In the genomic region with DNA sequence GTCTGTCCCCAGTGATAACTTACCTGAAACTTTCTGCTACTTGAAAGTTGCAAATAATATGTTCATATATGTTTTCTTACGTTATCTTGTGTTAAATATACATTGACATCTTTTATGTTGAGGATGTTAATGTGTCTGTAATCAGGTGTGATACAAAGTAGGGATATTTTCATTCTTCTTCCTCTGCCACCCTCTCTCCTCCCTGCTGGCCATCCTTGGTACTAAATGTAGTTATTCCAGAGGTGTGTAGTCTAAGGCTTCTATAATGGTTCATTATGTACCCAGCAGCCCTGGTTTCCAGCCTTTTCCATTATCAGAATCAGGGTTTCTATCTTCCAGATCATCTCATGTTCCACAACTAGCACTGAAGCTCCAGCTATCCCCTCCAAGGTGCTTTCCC, we compare ENCODE assay signal across 15 cellular contexts.
DNase-seq lines count a peak whose midpoint lies in the region; ATAC-seq and TF ChIP-seq lines count a peak whose summit lies in the region.
"Had no signal": no experiment of that assay in that cellular context is flagged by ENCODE, and none has a peak within 500 bp of the region (broad histone marks: within the 10 kb centered on the region; RNA-seq: fewer than 3 reads in every experiment).

No MANE protein-coding gene starts in this region.

- H3K27ac Mint-ChIP-seq in WTC11 = no peak overlapping the region
- H3K27ac Mint-ChIP-seq in mesothelial cell of epicardium = no peak overlapping the region
- H3K27ac Mint-ChIP-seq: CD4-positive, alpha-beta memory T cell had no signal

- H3K4me3 Mint-ChIP-seq in WTC11 = no peak overlapping the region
- no peak overlapping the region for H3K4me3 Mint-ChIP-seq in mesothelial cell of epicardium
- H3K4me3 Mint-ChIP-seq: CD4-positive, alpha-beta memory T cell; IgD-negative memory B cell had no signal

- POLR2A ChIA-PET in WTC11 (lab: Charles Lee) = no interaction called here

- ATAC-seq in HG02885 (IDR thresholded peaks at IDR 0.05; ENCODE audit: poor library complexity, unreplicated experiment) (peak; percentile 39), WTC11 (peak; percentile 70), GM21737 (IDR thresholded peaks at IDR 0.05; ENCODE audit: unreplicated experiment) (no peak)

- no peaks in the 10 kb centered on the region for H3K4me1 Mint-ChIP-seq in WTC11
- H3K4me1 Mint-ChIP-seq in mesothelial cell of epicardium = no peaks in the 10 kb centered on the region
- H3K4me1 Mint-ChIP-seq: CD4-positive, alpha-beta memory T cell; IgD-negative memory B cell had no signal

- no peaks in the 10 kb centered on the region for H3K27me3 Mint-ChIP-seq in WTC11 (ENCODE audit: low read depth)
- H3K27me3 Mint-ChIP-seq in mesothelial cell of epicardium (ENCODE audit: low read depth) = no peaks in the 10 kb centered on the region
- H3K27me3 Mint-ChIP-seq: CD4-positive, alpha-beta memory T cell; IgD-negative memory B cell had no signal

- CTCF ChIA-PET in WTC11 (lab: Charles Lee) = no interaction called here

- DNase-seq in DMS 273 (lab: John Stamatoyannopoulos, UW; ENCODE audit: unreplicated experiment) (peak; percentile 22), DMS 273 treated with DMSO at 0.1 percent for 48 hours (lab: John Stamatoyannopoulos, UW) (no peak), WTC11 (ENCODE audit: low spot score) (no peak), mesothelial cell of epicardium (ENCODE audit: low spot score in 2 of 2, unreplicated experiment in 2 of 2) (no peak), NCI-H446 (lab: John Stamatoyannopoulos, UW) (no peak), globus pallidus (ENCODE audit: low spot score) (no peak)
- DNase-seq: CD4-positive, alpha-beta memory T cell; GDM1; Kasumi-1; NCI-H1930; NCI-H524; SIG-M5 had no signal

- H3K36me3 Mint-ChIP-seq in WTC11 = no peaks in the 10 kb centered on the region
- no peaks in the 10 kb centered on the region for H3K36me3 Mint-ChIP-seq in mesothelial cell of epicardium
- H3K36me3 Mint-ChIP-seq: CD4-positive, alpha-beta memory T cell had no signal

- TF ChIP-seq CTCF in WTC11 (IDR thresholded peaks at IDR 0.05) (no peak), mesothelial cell of epicardium (IDR thresholded peaks at IDR 0.05; ENCODE audit: unreplicated experiment) (peak; percentile 31)

- H3K9me3 Mint-ChIP-seq in WTC11 = peaks cover 7% of the 10 kb centered on the region; the same call in 1 of the 2 replicates
- H3K9me3 Mint-ChIP-seq in mesothelial cell of epicardium = peaks cover 7% of the 10 kb centered on the region

TF ChIP-seq in WTC11, 78 proteins besides CTCF, POLR2A, EP300 and RAD21 (continues in another document):
- TF ChIP-seq KAT7 (CRISPR knock-in tag; IDR thresholded peaks at IDR 0.05; ENCODE audit: borderline replicate concordance) (no peak), HMGA2 (CRISPR knock-in tag; IDR thresholded peaks at IDR 0.05) (no peak), OVOL2 (CRISPR knock-in tag; IDR thresholded peaks at IDR 0.05; ENCODE audit: borderline replicate concordance) (no peak), JAZF1 (CRISPR knock-in tag; IDR thresholded peaks at IDR 0.05) (no peak), ZNF121 (CRISPR knock-in tag; IDR thresholded peaks at IDR 0.05) (no peak), NFYB (CRISPR knock-in tag; conservative IDR thresholded peaks at IDR 0.05; ENCODE audit: low read depth) (no peak), PRRX2 (CRISPR knock-in tag; IDR thresholded peaks at IDR 0.05) (no peak), ZNF416 (CRISPR knock-in tag; IDR thresholded peaks at IDR 0.05) (no peak), FOXP1 (CRISPR knock-in tag; IDR thresholded peaks at IDR 0.05; ENCODE audit: borderline replicate concordance) (no peak)
- TF ChIP-seq, protein P1, sequence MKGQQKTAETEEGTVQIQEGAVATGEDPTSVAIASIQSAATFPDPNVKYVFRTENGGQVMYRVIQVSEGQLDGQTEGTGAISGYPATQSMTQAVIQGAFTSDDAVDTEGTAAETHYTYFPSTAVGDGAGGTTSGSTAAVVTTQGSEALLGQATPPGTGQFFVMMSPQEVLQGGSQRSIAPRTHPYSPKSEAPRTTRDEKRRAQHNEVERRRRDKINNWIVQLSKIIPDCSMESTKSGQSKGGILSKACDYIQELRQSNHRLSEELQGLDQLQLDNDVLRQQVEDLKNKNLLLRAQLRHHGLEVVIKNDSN (CRISPR knock-in tag; IDR thresholded peaks at IDR 0.05) = no peak
- TF ChIP-seq, protein P2, sequence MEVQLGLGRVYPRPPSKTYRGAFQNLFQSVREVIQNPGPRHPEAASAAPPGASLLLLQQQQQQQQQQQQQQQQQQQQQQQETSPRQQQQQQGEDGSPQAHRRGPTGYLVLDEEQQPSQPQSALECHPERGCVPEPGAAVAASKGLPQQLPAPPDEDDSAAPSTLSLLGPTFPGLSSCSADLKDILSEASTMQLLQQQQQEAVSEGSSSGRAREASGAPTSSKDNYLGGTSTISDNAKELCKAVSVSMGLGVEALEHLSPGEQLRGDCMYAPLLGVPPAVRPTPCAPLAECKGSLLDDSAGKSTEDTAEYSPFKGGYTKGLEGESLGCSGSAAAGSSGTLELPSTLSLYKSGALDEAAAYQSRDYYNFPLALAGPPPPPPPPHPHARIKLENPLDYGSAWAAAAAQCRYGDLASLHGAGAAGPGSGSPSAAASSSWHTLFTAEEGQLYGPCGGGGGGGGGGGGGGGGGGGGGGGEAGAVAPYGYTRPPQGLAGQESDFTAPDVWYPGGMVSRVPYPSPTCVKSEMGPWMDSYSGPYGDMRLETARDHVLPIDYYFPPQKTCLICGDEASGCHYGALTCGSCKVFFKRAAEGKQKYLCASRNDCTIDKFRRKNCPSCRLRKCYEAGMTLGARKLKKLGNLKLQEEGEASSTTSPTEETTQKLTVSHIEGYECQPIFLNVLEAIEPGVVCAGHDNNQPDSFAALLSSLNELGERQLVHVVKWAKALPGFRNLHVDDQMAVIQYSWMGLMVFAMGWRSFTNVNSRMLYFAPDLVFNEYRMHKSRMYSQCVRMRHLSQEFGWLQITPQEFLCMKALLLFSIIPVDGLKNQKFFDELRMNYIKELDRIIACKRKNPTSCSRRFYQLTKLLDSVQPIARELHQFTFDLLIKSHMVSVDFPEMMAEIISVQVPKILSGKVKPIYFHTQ (CRISPR knock-in tag; IDR thresholded peaks at IDR 0.05) = no peak
- TF ChIP-seq, protein P3, sequence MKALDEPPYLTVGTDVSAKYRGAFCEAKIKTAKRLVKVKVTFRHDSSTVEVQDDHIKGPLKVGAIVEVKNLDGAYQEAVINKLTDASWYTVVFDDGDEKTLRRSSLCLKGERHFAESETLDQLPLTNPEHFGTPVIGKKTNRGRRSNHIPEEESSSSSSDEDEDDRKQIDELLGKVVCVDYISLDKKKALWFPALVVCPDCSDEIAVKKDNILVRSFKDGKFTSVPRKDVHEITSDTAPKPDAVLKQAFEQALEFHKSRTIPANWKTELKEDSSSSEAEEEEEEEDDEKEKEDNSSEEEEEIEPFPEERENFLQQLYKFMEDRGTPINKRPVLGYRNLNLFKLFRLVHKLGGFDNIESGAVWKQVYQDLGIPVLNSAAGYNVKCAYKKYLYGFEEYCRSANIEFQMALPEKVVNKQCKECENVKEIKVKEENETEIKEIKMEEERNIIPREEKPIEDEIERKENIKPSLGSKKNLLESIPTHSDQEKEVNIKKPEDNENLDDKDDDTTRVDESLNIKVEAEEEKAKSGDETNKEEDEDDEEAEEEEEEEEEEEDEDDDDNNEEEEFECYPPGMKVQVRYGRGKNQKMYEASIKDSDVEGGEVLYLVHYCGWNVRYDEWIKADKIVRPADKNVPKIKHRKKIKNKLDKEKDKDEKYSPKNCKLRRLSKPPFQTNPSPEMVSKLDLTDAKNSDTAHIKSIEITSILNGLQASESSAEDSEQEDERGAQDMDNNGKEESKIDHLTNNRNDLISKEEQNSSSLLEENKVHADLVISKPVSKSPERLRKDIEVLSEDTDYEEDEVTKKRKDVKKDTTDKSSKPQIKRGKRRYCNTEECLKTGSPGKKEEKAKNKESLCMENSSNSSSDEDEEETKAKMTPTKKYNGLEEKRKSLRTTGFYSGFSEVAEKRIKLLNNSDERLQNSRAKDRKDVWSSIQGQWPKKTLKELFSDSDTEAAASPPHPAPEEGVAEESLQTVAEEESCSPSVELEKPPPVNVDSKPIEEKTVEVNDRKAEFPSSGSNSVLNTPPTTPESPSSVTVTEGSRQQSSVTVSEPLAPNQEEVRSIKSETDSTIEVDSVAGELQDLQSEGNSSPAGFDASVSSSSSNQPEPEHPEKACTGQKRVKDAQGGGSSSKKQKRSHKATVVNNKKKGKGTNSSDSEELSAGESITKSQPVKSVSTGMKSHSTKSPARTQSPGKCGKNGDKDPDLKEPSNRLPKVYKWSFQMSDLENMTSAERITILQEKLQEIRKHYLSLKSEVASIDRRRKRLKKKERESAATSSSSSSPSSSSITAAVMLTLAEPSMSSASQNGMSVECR (CRISPR knock-in tag; IDR thresholded peaks at IDR 0.05; ENCODE audit: borderline replicate concordance) = no peak
- TF ChIP-seq, protein P4, sequence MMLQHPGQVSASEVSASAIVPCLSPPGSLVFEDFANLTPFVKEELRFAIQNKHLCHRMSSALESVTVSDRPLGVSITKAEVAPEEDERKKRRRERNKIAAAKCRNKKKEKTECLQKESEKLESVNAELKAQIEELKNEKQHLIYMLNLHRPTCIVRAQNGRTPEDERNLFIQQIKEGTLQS (CRISPR knock-in tag; conservative IDR thresholded peaks at IDR 0.05) = no peak
- TF ChIP-seq, protein P5, sequence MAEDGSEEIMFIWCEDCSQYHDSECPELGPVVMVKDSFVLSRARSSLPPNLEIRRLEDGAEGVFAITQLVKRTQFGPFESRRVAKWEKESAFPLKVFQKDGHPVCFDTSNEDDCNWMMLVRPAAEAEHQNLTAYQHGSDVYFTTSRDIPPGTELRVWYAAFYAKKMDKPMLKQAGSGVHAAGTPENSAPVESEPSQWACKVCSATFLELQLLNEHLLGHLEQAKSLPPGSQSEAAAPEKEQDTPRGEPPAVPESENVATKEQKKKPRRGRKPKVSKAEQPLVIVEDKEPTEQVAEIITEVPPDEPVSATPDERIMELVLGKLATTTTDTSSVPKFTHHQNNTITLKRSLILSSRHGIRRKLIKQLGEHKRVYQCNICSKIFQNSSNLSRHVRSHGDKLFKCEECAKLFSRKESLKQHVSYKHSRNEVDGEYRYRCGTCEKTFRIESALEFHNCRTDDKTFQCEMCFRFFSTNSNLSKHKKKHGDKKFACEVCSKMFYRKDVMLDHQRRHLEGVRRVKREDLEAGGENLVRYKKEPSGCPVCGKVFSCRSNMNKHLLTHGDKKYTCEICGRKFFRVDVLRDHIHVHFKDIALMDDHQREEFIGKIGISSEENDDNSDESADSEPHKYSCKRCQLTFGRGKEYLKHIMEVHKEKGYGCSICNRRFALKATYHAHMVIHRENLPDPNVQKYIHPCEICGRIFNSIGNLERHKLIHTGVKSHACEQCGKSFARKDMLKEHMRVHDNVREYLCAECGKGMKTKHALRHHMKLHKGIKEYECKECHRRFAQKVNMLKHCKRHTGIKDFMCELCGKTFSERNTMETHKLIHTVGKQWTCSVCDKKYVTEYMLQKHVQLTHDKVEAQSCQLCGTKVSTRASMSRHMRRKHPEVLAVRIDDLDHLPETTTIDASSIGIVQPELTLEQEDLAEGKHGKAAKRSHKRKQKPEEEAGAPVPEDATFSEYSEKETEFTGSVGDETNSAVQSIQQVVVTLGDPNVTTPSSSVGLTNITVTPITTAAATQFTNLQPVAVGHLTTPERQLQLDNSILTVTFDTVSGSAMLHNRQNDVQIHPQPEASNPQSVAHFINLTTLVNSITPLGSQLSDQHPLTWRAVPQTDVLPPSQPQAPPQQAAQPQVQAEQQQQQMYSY (CRISPR knock-in tag; IDR thresholded peaks at IDR 0.05) = no peak
